In the genomic region with DNA sequence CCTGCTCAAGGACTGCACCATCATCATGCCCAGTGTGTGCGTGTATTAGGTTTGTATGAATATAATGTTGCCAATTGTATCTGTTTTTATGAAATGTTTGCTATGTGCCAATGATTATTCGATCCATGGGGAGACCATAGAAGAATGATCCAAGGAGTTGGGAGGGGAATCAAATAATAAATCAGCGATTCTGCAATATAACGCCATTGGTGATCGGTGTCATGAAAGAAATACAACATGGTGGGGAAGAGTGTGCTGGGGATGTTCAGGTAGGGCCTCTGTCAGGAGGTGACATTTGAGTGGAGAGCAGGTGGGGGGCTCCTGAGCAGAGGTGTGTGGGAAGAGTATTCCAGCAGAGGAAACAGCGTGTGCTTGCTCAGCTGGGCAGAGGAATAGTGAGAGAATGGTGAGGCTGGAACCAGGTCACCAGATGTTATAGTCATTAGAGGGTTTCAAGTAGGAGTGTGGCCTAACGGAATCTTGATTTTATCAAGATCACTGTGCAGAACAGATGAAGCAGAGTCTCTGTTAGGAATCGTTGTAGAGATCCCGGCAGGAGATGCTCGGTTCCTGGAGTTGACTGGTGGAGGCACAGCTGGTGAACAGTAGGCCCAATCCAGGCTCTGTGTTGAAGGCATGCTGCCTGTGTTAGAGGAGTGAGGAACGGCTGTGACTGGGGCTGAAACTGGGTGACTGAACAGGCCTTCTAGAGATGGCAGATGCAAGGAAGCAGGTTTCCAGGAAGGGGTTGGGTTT, we compare ENCODE assay signal across 20 cellular contexts. TPM values are rescaled to one million over a fixed set of nuclear protein-coding genes. Genes with fewer than 3 reads are reported as not detected.
DNase-seq lines count a peak whose midpoint lies in the region; ATAC-seq and TF ChIP-seq lines count a peak whose summit lies in the region.
"Had no signal": no experiment of that assay in that cellular context is flagged by ENCODE, and none has a peak within 500 bp of the region (broad histone marks: within the 10 kb centered on the region; RNA-seq: fewer than 3 reads in every experiment).

No MANE protein-coding gene starts in this region.

- no peak overlapping the region for H3K9ac ChIP-seq in HUES6 (ENCODE audit: low read length)

- no peak for ATAC-seq in GM21737 (IDR thresholded peaks at IDR 0.05; ENCODE audit: unreplicated experiment)

- H3K27me3 Mint-ChIP-seq in Caco-2 (ENCODE audit: insufficient read depth, unreplicated experiment): no peaks in the 10 kb centered on the region
- H3K27me3 Mint-ChIP-seq in progenitor cell of endocrine pancreas: no peaks in the 10 kb centered on the region

- H3K4me3 Mint-ChIP-seq in Caco-2 (ENCODE audit: unreplicated experiment) (no peak overlapping the region), progenitor cell of endocrine pancreas (ENCODE audit: low read depth) (peak overlapping the region; percentile 30)
- H3K4me3 Mint-ChIP-seq: activated naive CD4-positive, alpha-beta T cell treated with anti-CD3 and anti-CD28 coated beads for 36 hours had no signal

- DNase-seq in Caco-2 (no peak), dorsolateral prefrontal cortex (no peak), progenitor cell of endocrine pancreas (ENCODE audit: low spot score, unreplicated experiment) (no peak), NCI-H1092 (lab: John Stamatoyannopoulos, UW) (no peak)
- no peak for DNase-seq in activated CD8-positive, alpha-beta memory T cell treated with anti-CD3 and anti-CD28 coated beads for 24 hours
- DNase-seq: activated CD4-positive, CD25-positive, alpha-beta regulatory T cell treated with anti-CD3 and anti-CD28 coated beads, Interleukin-2, amount 50 U/mL, for 72 hours; activated CD8-positive, alpha-beta memory T cell treated with anti-CD3 and anti-CD28 coated beads, Interleukin-2, amount 50 U/mL, for 48 hours; activated naive CD4-positive, alpha-beta T cell treated with anti-CD3 and anti-CD28 coated beads for 36 hours; BE2C; brain microvascular endothelial cell; mammary epithelial cell; NCI-H1436 treated with DMSO at 0.1 percent for 48 hours; NCI-H446; sigmoid colon; stimulated activated CD4-positive, alpha-beta T cell treated with anti-CD3 and anti-CD28 coated beads, Interleukin-2, amount 100 ng/mL, for 48 hours had no signal

- POLR2A ChIA-PET in Caco-2 (lab: Charles Lee): no interaction called here

- no peaks in the 10 kb centered on the region for H3K27me3 ChIP-seq in Caco-2 (replicated peaks; ENCODE audit: control insufficient read depth, insufficient read depth, low read length)
- H3K27me3 ChIP-seq in HUES6 (ENCODE audit: control insufficient read depth, insufficient read depth, low read length): no peaks in the 10 kb centered on the region
- H3K27me3 ChIP-seq in dorsolateral prefrontal cortex: no peaks in the 10 kb centered on the region
- H3K27me3 ChIP-seq: BE2C, brain microvascular endothelial cell, esophagus muscularis mucosa, sigmoid colon, suprapubic skin had no signal

- BruUV-seq in Caco-2 (replicated peaks; lab: Mats Ljungman, UMichigan): no TSS peak

- no peak overlapping the region for H3K4me3 ChIP-seq in Caco-2 (ENCODE audit: low read depth, low read length)
- H3K4me3 ChIP-seq in HUES6 (ENCODE audit: low read depth, low read length): peak overlapping the region; percentile 96; the same call in 1 of the 2 replicates
- no peak overlapping the region for H3K4me3 ChIP-seq in dorsolateral prefrontal cortex
- H3K4me3 ChIP-seq: esophagus muscularis mucosa, sigmoid colon, suprapubic skin had no signal

- intact Hi-C loops in Caco-2 (cut with micrococcal nuclease; ENCODE audit: unreplicated experiment) (no loop called here), dorsolateral prefrontal cortex (cut with DNase I) (loop anchor here (5.0 kb wide), 4 partner anchors 38 to 232 kb away; a partner anchor contains a TSS)

- H3K4me1 Mint-ChIP-seq in Caco-2 (ENCODE audit: low read depth, unreplicated experiment): peaks cover 41% of the 10 kb centered on the region
- peaks cover 50% of the 10 kb centered on the region for H3K4me1 Mint-ChIP-seq in progenitor cell of endocrine pancreas (ENCODE audit: low read depth)

- CTCF ChIA-PET in Caco-2 (lab: Charles Lee): no interaction called here

- peak overlapping the region; percentile 24 for H3K27ac Mint-ChIP-seq in Caco-2 (ENCODE audit: unreplicated experiment)
- H3K27ac Mint-ChIP-seq in progenitor cell of endocrine pancreas: no peak overlapping the region
- H3K27ac Mint-ChIP-seq: activated naive CD4-positive, alpha-beta T cell treated with anti-CD3 and anti-CD28 coated beads for 36 hours had no signal

- peaks cover 51% of the 10 kb centered on the region for H3K36me3 Mint-ChIP-seq in Caco-2 (ENCODE audit: insufficient read depth, unreplicated experiment)
- H3K36me3 Mint-ChIP-seq in progenitor cell of endocrine pancreas (ENCODE audit: insufficient read depth): peaks cover 7% of the 10 kb centered on the region

- peaks cover 12% of the 10 kb centered on the region for H3K4me1 ChIP-seq in Caco-2
- peaks cover 58% of the 10 kb centered on the region for H3K4me1 ChIP-seq in HUES6 (ENCODE audit: control insufficient read depth, insufficient read depth, low read length)

- H3K27ac ChIP-seq in HUES6 (ENCODE audit: low read depth, low read length): no peak overlapping the region
- H3K27ac ChIP-seq in dorsolateral prefrontal cortex: peak overlapping the region in 40 of 59 donors; percentile 1 to 91 (median 64)
- H3K27ac ChIP-seq: brain microvascular endothelial cell, esophagus muscularis mucosa, neutrophil, sigmoid colon, suprapubic skin had no signal

- TF ChIP-seq CTCF in Caco-2 (IDR thresholded peaks at IDR 0.05; ENCODE audit: insufficient read depth in 1 of 2, low read depth in 1 of 2, low read length in 1 of 2, severe bottlenecking in 1 of 2, unreplicated experiment in 1 of 2) (no peak), dorsolateral prefrontal cortex (IDR thresholded peaks at IDR 0.05 in 54 of 56, conservative IDR thresholded peaks at IDR 0.05 in 2 of 56; ENCODE audit: low read depth in 1 of 56, partially characterized antibody in 56 of 56) (no peak), progenitor cell of endocrine pancreas (IDR thresholded peaks at IDR 0.05; ENCODE audit: unreplicated experiment) (no peak)

- H3K36me3 ChIP-seq in Caco-2 (ENCODE audit: control insufficient read depth, insufficient read depth, low read length): no peaks in the 10 kb centered on the region
- H3K36me3 ChIP-seq in HUES6 (ENCODE audit: control insufficient read depth, insufficient read depth, low read length): peaks cover 40% of the 10 kb centered on the region
- H3K36me3 ChIP-seq: neutrophil had no signal

- H3K9me3 Mint-ChIP-seq in Caco-2 (ENCODE audit: unreplicated experiment) (no peaks in the 10 kb centered on the region), progenitor cell of endocrine pancreas (ENCODE audit: low read depth) (no peaks in the 10 kb centered on the region)
- H3K9me3 Mint-ChIP-seq: activated naive CD4-positive, alpha-beta T cell treated with anti-CD3 and anti-CD28 coated beads for 36 hours had no signal

- no peaks in the 10 kb centered on the region for H3K9me3 ChIP-seq in Caco-2
- H3K9me3 ChIP-seq in HUES6 (ENCODE audit: control insufficient read depth, insufficient read depth, low read depth, low read length): no peaks in the 10 kb centered on the region
- H3K9me3 ChIP-seq: BE2C, esophagus muscularis mucosa, neutrophil, sigmoid colon, suprapubic skin had no signal

RNA-seq across cellular contexts. Expression of a gene that starts 2.9 kb away (rescaled TPM):
- total RNA-seq in Caco-2 (2022): 31.0 and 36.4 TPM in 2 replicates
- 10 to 100 TPM; 18.3 to 43.2 (median 27.3) TPM for total RNA-seq in dorsolateral prefrontal cortex
- total RNA-seq in progenitor cell of endocrine pancreas: 56.0 and 59.5 TPM in 2 replicates
